In genomic region chr4:33626242-33626641, GRCh38 we compare ENCODE assay signal across 16 cellular contexts.
DNase-seq lines count a peak whose midpoint lies in the region; TF ChIP-seq lines count a peak whose summit lies in the region.
"Had no signal": no experiment of that assay in that cellular context is flagged by ENCODE, and none has a peak within 500 bp of the region (broad histone marks: within the 10 kb centered on the region; RNA-seq: fewer than 3 reads in every experiment).

No MANE protein-coding gene starts in this region.

- 0 out of 2 replicates have a peak, but pooled peaks cover 2% of the 10 kb centered on the region for H3K9me3 ChIP-seq in SJCRH30 (replicated peaks)
- H3K9me3 ChIP-seq: BLaER1 had no signal

- peaks cover 38% of the 10 kb centered on the region for H3K4me1 ChIP-seq in SJCRH30
- H3K4me1 ChIP-seq: BLaER1 had no signal

- no peaks in the 10 kb centered on the region for H3K27me3 ChIP-seq in SJCRH30
- H3K27me3 ChIP-seq: BLaER1 had no signal

- H3K4me3 Mint-ChIP-seq in glutamatergic neuron (ENCODE audit: unreplicated experiment), result no peak overlapping the region
- H3K4me3 Mint-ChIP-seq: CD8-positive, alpha-beta T cell; H9; IgD-negative memory B cell had no signal

- H3K9me3 Mint-ChIP-seq in glutamatergic neuron (ENCODE audit: unreplicated experiment), result peaks cover 5% of the 10 kb centered on the region

- peaks cover 22% of the 10 kb centered on the region for H3K4me1 Mint-ChIP-seq in glutamatergic neuron (ENCODE audit: low read depth, unreplicated experiment)
- H3K4me1 Mint-ChIP-seq: H9, IgD-negative memory B cell had no signal

- no peaks in the 10 kb centered on the region for H3K36me3 Mint-ChIP-seq in glutamatergic neuron (ENCODE audit: unreplicated experiment)
- H3K36me3 Mint-ChIP-seq: CD8-positive, alpha-beta T cell; IgD-negative memory B cell had no signal

- no peaks in the 10 kb centered on the region for H3K27me3 Mint-ChIP-seq in glutamatergic neuron (ENCODE audit: unreplicated experiment)
- H3K27me3 Mint-ChIP-seq: IgD-negative memory B cell had no signal

- H3K27ac Mint-ChIP-seq in glutamatergic neuron (ENCODE audit: unreplicated experiment), result peak overlapping the region; percentile 36
- H3K27ac Mint-ChIP-seq: CD8-positive, alpha-beta T cell; H9; IgD-negative memory B cell had no signal

- no peak for TF ChIP-seq CTCF in glutamatergic neuron (IDR thresholded peaks at IDR 0.05; ENCODE audit: partially characterized antibody, unreplicated experiment)

- peak overlapping the region; percentile 69 for H3K27ac ChIP-seq in SJCRH30
- H3K27ac ChIP-seq: BLaER1 had no signal

- peak; percentile 3 to 6 for DNase-seq in NCI-H446 (lab: John Stamatoyannopoulos, UW)
- DNase-seq in SJCRH30, result peak; percentile 54 to 79
- DNase-seq in glutamatergic neuron, result no peak
- peak; percentile 2 for DNase-seq in pons (ENCODE audit: low spot score)
- DNase-seq in posterior vena cava (ENCODE audit: low spot score), result no peak
- no peak for DNase-seq in NCI-H2227 treated with DMSO at 0.1 percent for 48 hours (lab: John Stamatoyannopoulos, UW)
- DNase-seq in SW 1271 (lab: John Stamatoyannopoulos, UW), result no peak
- DNase-seq in epidermal melanocyte (ENCODE audit: insufficient read length, low spot score), result no peak
- DNase-seq: AML-193; Calu3; CD8-positive, alpha-beta T cell; DMS79 treated with DMSO at 0.1 percent for 48 hours; H9 had no signal

- intact Hi-C loops in posterior vena cava (cut with DNase I), result no loop called here

- H3K4me3 ChIP-seq in SJCRH30, result no peak overlapping the region
- H3K4me3 ChIP-seq: BLaER1, GM12878 had no signal

- no peaks in the 10 kb centered on the region for H3K36me3 ChIP-seq in SJCRH30
- H3K36me3 ChIP-seq: BLaER1 had no signal

Comparison
In these comparisons a context has a peak if more than half of its experiments do, and no peak if none do; other contexts are left out.
1. DNase-seq: peak in NCI-H446 (2 of 2), SJCRH30 (2 of 2) and pons (single experiment); none in glutamatergic neuron (single experiment), posterior vena cava (single experiment), NCI-H2227 treated with DMSO at 0.1 percent for 48 hours (single experiment), SW 1271 (0 of 2) and epidermal melanocyte (single experiment).